28 cellular contexts compared by ENCODE assay signal in genomic region chr9:117307701-117308100, GRCh38.
"Had no signal": no experiment of that assay in that cellular context is flagged by ENCODE, and none has a peak within 500 bp of the region (broad histone marks: within the 10 kb centered on the region; RNA-seq: fewer than 3 reads in every experiment).

No MANE protein-coding gene starts in this region.

- H3K4me3 Mint-ChIP-seq: dendritic cell treated with granulocyte-macrophage colony-stimulating factor and Interleukin-4, amounts not matched to agents 40 ng/mL and 50 ng/mL, for 4 days; endodermal cell; mesothelial cell of epicardium; naive B cell; natural killer cell treated with Interleukin-12 subunit alpha and Interleukin-12 subunit beta and Interleukin-15 and Interleukin-18, amount 100 ng/mL, for 72 hours; stimulated activated effector memory CD8-positive, alpha-beta T cell treated with anti-CD3 and anti-CD28 coated beads, Interleukin-12 subunit alpha, Interleukin-12 subunit beta, amount 100 ng/mL, for 72 hours had no signal

- H3K9me3 ChIP-seq: gastrocnemius medialis, heart left ventricle, left lung, mucosa of descending colon, prostate gland, right atrium auricular region, stomach, thyroid gland, vagina had no signal

- H3K4me1 ChIP-seq: gastrocnemius medialis, heart left ventricle, left lung, right atrium auricular region, stomach, thyroid gland, vagina had no signal

- H3K27ac Mint-ChIP-seq: dendritic cell treated with granulocyte-macrophage colony-stimulating factor and Interleukin-4, amounts not matched to agents 40 ng/mL and 50 ng/mL, for 4 days; endodermal cell; mesothelial cell of epicardium; natural killer cell treated with Interleukin-12 subunit alpha and Interleukin-12 subunit beta and Interleukin-15 and Interleukin-18, amount 100 ng/mL, for 72 hours; stimulated activated effector memory CD8-positive, alpha-beta T cell treated with anti-CD3 and anti-CD28 coated beads, Interleukin-12 subunit alpha, Interleukin-12 subunit beta, amount 100 ng/mL, for 72 hours had no signal

- H3K4me3 ChIP-seq: gastrocnemius medialis, heart left ventricle, hepatocyte, left lung, mucosa of descending colon, prostate gland, right atrium auricular region, stomach, thyroid gland, vagina had no signal

- H3K27me3 Mint-ChIP-seq: dendritic cell treated with granulocyte-macrophage colony-stimulating factor and Interleukin-4, amounts not matched to agents 40 ng/mL and 50 ng/mL, for 4 days had no signal

- H3K36me3 ChIP-seq: gastrocnemius medialis, heart left ventricle, left lung, prostate gland, right atrium auricular region, stomach, thyroid gland, vagina had no signal

- H3K27me3 ChIP-seq: right atrium auricular region, stomach, thyroid gland, vagina had no signal

- ATAC-seq: esophagus mucosa; gastrocnemius medialis; heart left ventricle; left cardiac atrium; left lung; mucosa of descending colon; natural killer cell treated with Interleukin-12 subunit alpha and Interleukin-12 subunit beta and Interleukin-15 and Interleukin-18, amount 100 ng/mL, for 72 hours; sciatic nerve; stimulated activated effector memory CD8-positive, alpha-beta T cell treated with anti-CD3 and anti-CD28 coated beads, Interleukin-12 subunit alpha, Interleukin-12 subunit beta, amount 100 ng/mL, for 72 hours had no signal

- DNase-seq: effector CD8-positive, alpha-beta T cell; endodermal cell; foreskin fibroblast; gastrocnemius medialis; heart left ventricle; left cardiac atrium; left lung; mesenchymal stem cell; mucosa of descending colon; naive B cell; nucleus accumbens; stimulated activated CD4-positive, alpha-beta T cell treated with anti-CD3 and anti-CD28 coated beads, Interleukin-2, amount 100 ng/mL, for 24 hours; stimulated activated CD4-positive, alpha-beta T cell treated with anti-CD3 and anti-CD28 coated beads, Interleukin-4, amount 100 ng/mL, for 24 hours; stimulated activated naive CD4-positive, alpha-beta T cell treated with Interleukin-2 at 50 U/mL for 16 hours; stomach; thyroid gland; trophoblast cell had no signal

- H3K36me3 Mint-ChIP-seq: mesothelial cell of epicardium; naive B cell; natural killer cell treated with Interleukin-12 subunit alpha and Interleukin-12 subunit beta and Interleukin-15 and Interleukin-18, amount 100 ng/mL, for 72 hours; stimulated activated effector memory CD8-positive, alpha-beta T cell treated with anti-CD3 and anti-CD28 coated beads, Interleukin-12 subunit alpha, Interleukin-12 subunit beta, amount 100 ng/mL, for 72 hours had no signal

- H3K27ac ChIP-seq: epithelial cell of prostate, gastrocnemius medialis, heart left ventricle, hepatocyte, left lung, prostate gland, right atrium auricular region, stomach, thyroid gland, vagina had no signal

- H3K4me1 Mint-ChIP-seq: endodermal cell; mesothelial cell of epicardium; naive B cell; stimulated activated effector memory CD8-positive, alpha-beta T cell treated with anti-CD3 and anti-CD28 coated beads, Interleukin-12 subunit alpha, Interleukin-12 subunit beta, amount 100 ng/mL, for 72 hours had no signal

- H3K9me3 Mint-ChIP-seq: dendritic cell treated with granulocyte-macrophage colony-stimulating factor and Interleukin-4, amounts not matched to agents 40 ng/mL and 50 ng/mL, for 4 days; endodermal cell; mesothelial cell of epicardium had no signal
